In the genomic region with DNA sequence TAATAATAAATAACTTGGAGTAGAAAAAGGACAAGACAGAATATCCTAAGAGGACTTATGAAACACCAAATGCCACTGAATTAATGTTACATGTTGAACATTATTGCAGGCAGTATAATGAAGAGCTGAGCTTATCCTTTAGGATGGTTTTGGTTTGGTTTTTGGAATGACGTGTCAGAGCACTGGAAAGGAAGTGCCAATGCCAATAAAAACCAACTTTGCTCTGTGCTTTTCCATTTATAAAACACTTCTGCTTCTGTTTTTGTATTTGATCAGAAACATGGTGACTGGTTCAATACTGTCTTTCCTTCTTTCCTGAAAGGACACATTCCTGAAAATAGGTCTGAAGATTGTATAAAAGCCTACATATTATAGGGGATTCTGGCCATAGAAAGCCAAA, we compare ENCODE assay signal across 16 cellular contexts. TPM values are rescaled to one million over a fixed set of nuclear protein-coding genes. Genes with fewer than 3 reads are reported as not detected.
DNase-seq lines count a peak whose midpoint lies in the region; ATAC-seq and TF ChIP-seq lines count a peak whose summit lies in the region.
"Had no signal": no experiment of that assay in that cellular context is flagged by ENCODE, and none has a peak within 500 bp of the region (broad histone marks: within the 10 kb centered on the region; RNA-seq: fewer than 3 reads in every experiment).

No MANE protein-coding gene starts in this region.

- ATAC-seq in GM19328 (IDR thresholded peaks at IDR 0.05; ENCODE audit: unreplicated experiment) (no peak), GM18498 (IDR thresholded peaks at IDR 0.05; ENCODE audit: unreplicated experiment) (no peak)
- ATAC-seq: GM12878 had no signal

- peak overlapping the region in 1 of 59 donors; percentile 3 for H3K4me3 ChIP-seq in dorsolateral prefrontal cortex
- H3K4me3 ChIP-seq: BLaER1 treated with 17β-estradiol and CSF1 and Interleukin-3, amounts not matched to agents 10 nM and 100 nM; GM12878 had no signal

- H3K27ac ChIP-seq in dorsolateral prefrontal cortex: peak overlapping the region in 51 of 59 donors; percentile 44 to 100 (median 97)
- H3K27ac ChIP-seq: BLaER1 treated with 17β-estradiol and CSF1 and Interleukin-3, amounts not matched to agents 10 nM and 100 nM; HL-60 had no signal

- DNase-seq in M059J (ENCODE audit: low read depth) (peak; percentile 32), dorsolateral prefrontal cortex (no peak), midbrain (lab: John Stamatoyannopoulos, UW) (peak; percentile 31), stromal cell of bone marrow (ENCODE audit: low read depth) (peak; percentile 34), DMS53 treated with DMSO at 0.1 percent for 48 hours (lab: John Stamatoyannopoulos, UW; ENCODE audit: unreplicated experiment) (no peak), AG08395 (ENCODE audit: low spot score) (no peak)
- DNase-seq: 8988T; CD4-positive, CD25-positive, alpha-beta regulatory T cell; DMS53; HCEC 1CT; HFFc6 had no signal

- intact Hi-C loops in dorsolateral prefrontal cortex (cut with DNase I): loop anchor here in 1 of 2 donors (5.0 kb wide), 1 partner anchor 147 kb away; no protein-coding TSS in a partner anchor

- peaks cover 0 to 6% (median 0%) of the 10 kb centered on the region in 45 donors for H3K27me3 ChIP-seq in dorsolateral prefrontal cortex
- H3K27me3 ChIP-seq: BLaER1 treated with 17β-estradiol and CSF1 and Interleukin-3, amounts not matched to agents 10 nM and 100 nM had no signal

- TF ChIP-seq CTCF in dorsolateral prefrontal cortex (IDR thresholded peaks at IDR 0.05 in 54 of 56, conservative IDR thresholded peaks at IDR 0.05 in 2 of 56; ENCODE audit: low read depth in 1 of 56, partially characterized antibody in 56 of 56): no peak

RNA-seq across cellular contexts. Expression of a gene that starts 4.2 kb away (rescaled TPM):
- 0.71 and 3.1 TPM in 2 replicates for total RNA-seq in M059J (2014; rRNA removed; shearing (Covaris generic))
- total RNA-seq in dorsolateral prefrontal cortex: 100 to 1,000 TPM in 16 of 120 experiments, 10 to 100 TPM in 104; 22.4 to 157 (median 67.0) TPM
- total RNA-seq: CD4-positive, CD25-positive, alpha-beta regulatory T cell; HFFc6 had no signal

Comparison
In these comparisons a context has a peak if more than half of its experiments do, and no peak if none do; other contexts are left out.
1. DNase-seq: peak in M059J (single experiment), midbrain (single experiment) and stromal cell of bone marrow (single experiment); none in dorsolateral prefrontal cortex (0 of 10), DMS53 treated with DMSO at 0.1 percent for 48 hours (single experiment) and AG08395 (single experiment).